In genomic region chr3:37713820-37714204, GRCh38 we compare ENCODE assay signal across 17 cellular contexts.
DNase-seq lines count a peak whose midpoint lies in the region; ATAC-seq and TF ChIP-seq lines count a peak whose summit lies in the region.
"Had no signal": no experiment of that assay in that cellular context is flagged by ENCODE, and none has a peak within 500 bp of the region (broad histone marks: within the 10 kb centered on the region; RNA-seq: fewer than 3 reads in every experiment).

No MANE protein-coding gene starts in this region.

- H2BK12ac ChIP-seq in neuronal stem cell (ENCODE audit: low read length), result no peak overlapping the region

- no peaks in the 10 kb centered on the region for H3K9me3 ChIP-seq in cardiac muscle cell (ENCODE audit: low read depth)
- no peaks in the 10 kb centered on the region for H3K9me3 ChIP-seq in right atrium auricular region
- no peaks in the 10 kb centered on the region for H3K9me3 ChIP-seq in left ventricle myocardium inferior (replicated peaks)
- peaks cover 0 to 2% of the 10 kb centered on the region in 2 donors for H3K9me3 ChIP-seq in neuronal stem cell (replicated peaks in 1 of 2; ENCODE audit: control insufficient read depth in 2 of 2, insufficient read depth in 1 of 2, low read depth in 1 of 2, low read length in 2 of 2)
- H3K9me3 ChIP-seq in upper lobe of right lung, result no peaks in the 10 kb centered on the region
- H3K9me3 ChIP-seq: BLaER1 treated with 17β-estradiol and CSF1 and Interleukin-3, amounts not matched to agents 10 nM and 100 nM had no signal

- H3K36me3 ChIP-seq in cardiac muscle cell (no peaks in the 10 kb centered on the region), right atrium auricular region (no peaks in the 10 kb centered on the region), left ventricle myocardium inferior (peaks cover 14% of the 10 kb centered on the region), neuronal stem cell (replicated peaks in 1 of 2; ENCODE audit: control insufficient read depth in 2 of 2, insufficient read depth in 2 of 2, low read length in 2 of 2) (no peaks in the 10 kb centered on the region), upper lobe of right lung (no peaks in the 10 kb centered on the region)

- no peaks in the 10 kb centered on the region for H3K27me3 ChIP-seq in cardiac muscle cell
- H3K27me3 ChIP-seq in right atrium auricular region, result no peaks in the 10 kb centered on the region
- no peaks in the 10 kb centered on the region for H3K27me3 ChIP-seq in left ventricle myocardium inferior (ENCODE audit: low read depth)
- H3K27me3 ChIP-seq in neuronal stem cell (ENCODE audit: control insufficient read depth in 3 of 3, insufficient read depth in 3 of 3, low read depth in 1 of 3, low read length in 3 of 3), result no peaks in the 10 kb centered on the region
- H3K27me3 ChIP-seq in upper lobe of right lung, result no peaks in the 10 kb centered on the region
- H3K27me3 ChIP-seq: BLaER1 treated with 17β-estradiol and CSF1 and Interleukin-3, amounts not matched to agents 10 nM and 100 nM had no signal

- intact Hi-C loops in left ventricle myocardium inferior (cut with micrococcal nuclease), result no loop called here
- intact Hi-C loops in upper lobe of right lung (cut with DNase I), result no loop called here

- TF ChIP-seq CTCF in cardiac muscle cell (IDR thresholded peaks at IDR 0.05; ENCODE audit: low read depth, low read length), result no peak
- TF ChIP-seq CTCF in right atrium auricular region (IDR thresholded peaks at IDR 0.05), result no peak
- TF ChIP-seq CTCF in left ventricle myocardium inferior (IDR thresholded peaks at IDR 0.05; ENCODE audit: borderline replicate concordance), result no peak
- TF ChIP-seq CTCF in upper lobe of right lung (IDR thresholded peaks at IDR 0.05), result no peak

- no peak overlapping the region for H3K4ac ChIP-seq in neuronal stem cell (ENCODE audit: low read length)

- peak overlapping the region; percentile 67 for H2AFZ ChIP-seq in neuronal stem cell (ENCODE audit: low read length)

- H3K79me1 ChIP-seq in neuronal stem cell (ENCODE audit: low read depth, low read length), result no peaks in the 10 kb centered on the region

- no peak overlapping the region for H2BK15ac ChIP-seq in neuronal stem cell (ENCODE audit: low read length)

- H3K4me2 ChIP-seq in neuronal stem cell (ENCODE audit: insufficient read depth, low read length, poor library complexity, severe bottlenecking), result no peak overlapping the region
- H3K4me2 ChIP-seq: BLaER1 treated with 17β-estradiol and CSF1 and Interleukin-3, amounts not matched to agents 10 nM and 100 nM had no signal

- no peak overlapping the region for H2AK5ac ChIP-seq in neuronal stem cell (ENCODE audit: low read depth, low read length)

- H3K4me3 ChIP-seq in cardiac muscle cell (no peak overlapping the region), right atrium auricular region (no peak overlapping the region), left ventricle myocardium inferior (no peak overlapping the region), neuronal stem cell (ENCODE audit: low read length in 2 of 2) (no peak overlapping the region), upper lobe of right lung (no peak overlapping the region)
- H3K4me3 ChIP-seq: BLaER1 treated with 17β-estradiol and CSF1 and Interleukin-3, amounts not matched to agents 10 nM and 100 nM had no signal

- H2BK5ac ChIP-seq in neuronal stem cell (ENCODE audit: low read length), result no peak overlapping the region

- H3K27ac ChIP-seq in cardiac muscle cell (peak overlapping the region; percentile 66), right atrium auricular region (no peak overlapping the region), left ventricle myocardium inferior (replicated peaks) (peak overlapping the region; percentile 48), neuronal stem cell (replicated peaks; ENCODE audit: low read length) (no peak overlapping the region), upper lobe of right lung (peak overlapping the region; percentile 12)
- H3K27ac ChIP-seq: BLaER1 treated with 17β-estradiol and CSF1 and Interleukin-3, amounts not matched to agents 10 nM and 100 nM had no signal

- DNase-seq in cardiac muscle cell (ENCODE audit: low read depth in 1 of 2, low spot score in 1 of 2) (no peak), right atrium auricular region (ENCODE audit: low spot score) (no peak), left ventricle myocardium inferior (no peak), neuronal stem cell (ENCODE audit: low spot score) (no peak), upper lobe of right lung (no peak), putamen (ENCODE audit: low spot score) (no peak), left lobe of liver (ENCODE audit: low spot score) (no peak)
- DNase-seq: 8988T, DMS53, H9, Karpas-422, NCI-H1417 treated with DMSO at 0.1 percent for 48 hours, NCI-H2029, NCI-H2171 treated with DMSO at 0.1 percent for 48 hours, NCI-H82 had no signal

- H2BK120ac ChIP-seq in neuronal stem cell (ENCODE audit: low read depth, low read length), result no peak overlapping the region

- no peak overlapping the region for H4K8ac ChIP-seq in neuronal stem cell (ENCODE audit: low read depth, low read length)

- H3K14ac ChIP-seq in neuronal stem cell (ENCODE audit: low read length), result no peak overlapping the region

- ATAC-seq in upper lobe of right lung, result no peak
- no peak for ATAC-seq in GM19035 (IDR thresholded peaks at IDR 0.05; ENCODE audit: unreplicated experiment)
- no peak for ATAC-seq in left lobe of liver

- peak overlapping the region; percentile 48 for H3K18ac ChIP-seq in neuronal stem cell (ENCODE audit: low read length)

- H4K91ac ChIP-seq in neuronal stem cell (ENCODE audit: low read depth, low read length, poor library complexity), result no peak overlapping the region

- WGBS in neuronal stem cell (ENCODE audit: extremely low coverage in 2 of 2, insufficient read length in 2 of 2, insufficient replicate concordance in 1 of 2), 2 donors, result no CpG with 5 or more reads among the region's 1 CpG

- no peak overlapping the region for H3K9ac ChIP-seq in neuronal stem cell (ENCODE audit: low read depth, low read length, poor library complexity)
- H3K9ac ChIP-seq: BLaER1 treated with 17β-estradiol and CSF1 and Interleukin-3, amounts not matched to agents 10 nM and 100 nM had no signal

- H3K23ac ChIP-seq in neuronal stem cell (ENCODE audit: low read depth, low read length, poor library complexity), result no peak overlapping the region

- H3K4me1 ChIP-seq in cardiac muscle cell (ENCODE audit: low read depth) (peaks cover 27% of the 10 kb centered on the region), right atrium auricular region (peaks cover 0 to 41% of the 10 kb centered on the region in 2 donors), left ventricle myocardium inferior (peaks cover 47% of the 10 kb centered on the region), neuronal stem cell (ENCODE audit: control insufficient read depth in 2 of 2, insufficient read depth in 1 of 2, low read depth in 1 of 2, low read length in 2 of 2) (peaks cover 13 to 23% of the 10 kb centered on the region in 2 donors), upper lobe of right lung (peaks cover 20% of the 10 kb centered on the region)

Comparison
In these comparisons a context has a peak if more than half of its experiments do, and no peak if none do; other contexts are left out.
1. H3K27ac ChIP-seq: peak in cardiac muscle cell (single experiment), left ventricle myocardium inferior (single experiment) and upper lobe of right lung (single experiment); none in right atrium auricular region (0 of 2) and neuronal stem cell (single experiment).